Comparison of ENCODE assay signal across 30 cellular contexts in the genomic region with DNA sequence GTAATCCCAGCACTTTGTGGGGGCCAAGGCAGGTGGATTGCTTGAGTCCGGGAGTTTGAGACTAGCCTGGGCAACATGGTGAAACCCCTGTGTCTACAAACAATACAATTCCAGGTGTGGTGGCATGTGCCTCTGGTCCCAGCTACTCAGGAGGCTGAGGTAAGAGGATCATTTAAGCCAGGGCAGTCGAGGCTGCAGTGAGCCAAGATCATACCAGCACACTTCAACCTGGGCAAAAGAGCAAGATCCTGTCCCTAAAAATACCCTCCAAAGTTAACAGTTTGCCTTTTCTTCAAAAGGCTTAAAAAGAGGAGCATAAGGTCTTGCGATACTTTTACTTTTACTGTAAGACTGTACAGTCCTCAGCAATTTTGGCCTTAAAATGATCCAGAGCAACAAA. TPM values are rescaled to one million over a fixed set of nuclear protein-coding genes. Genes with fewer than 3 reads are reported as not detected.
"Had no signal": no experiment of that assay in that cellular context is flagged by ENCODE, and none has a peak within 500 bp of the region (broad histone marks: within the 10 kb centered on the region; RNA-seq: fewer than 3 reads in every experiment).

No MANE protein-coding gene starts in this region.

- H3K36me3 ChIP-seq: neural progenitor cell, ovary, spleen, suprapubic skin, tibial artery, transverse colon, upper lobe of left lung, vagina had no signal

- H3K4me3 ChIP-seq: neural progenitor cell, ovary, psoas muscle, skin epidermis, smooth muscle cell, spleen, suprapubic skin, testis, tibial artery, transverse colon, upper lobe of left lung, vagina had no signal

- DNase-seq: natural killer cell; occipital lobe; ovary; posterior cingulate gyrus; psoas muscle; right cardiac atrium; spleen; stimulated activated CD4-positive, alpha-beta T cell treated with anti-CD3 and anti-CD28 coated beads, Interleukin-12 subunit alpha, Interleukin-12 subunit beta, amount 100 ng/mL, for 4 hours; stimulated activated CD4-positive, alpha-beta T cell treated with anti-CD3 and anti-CD28 coated beads, Interleukin-1b, Interleukin-23, amount 100 ng/mL, for 48 hours; stimulated activated CD4-positive, alpha-beta T cell treated with anti-CD3 and anti-CD28 coated beads, Interleukin-4, amount 100 ng/mL, for 1 hour; stimulated activated CD4-positive, alpha-beta T cell treated with anti-CD3 and anti-CD28 coated beads, Interleukin-4, amount 100 ng/mL, for 4 hours; stimulated activated CD8-positive, alpha-beta memory T cell treated with anti-CD3 and anti-CD28 coated beads, Interleukin-4, amount 100 ng/mL, for 48 hours; stimulated activated naive CD4-positive, alpha-beta T cell; stimulated activated naive CD8-positive, alpha-beta T cell treated with anti-CD3 and anti-CD28 coated beads, Interleukin-15, amount 100 ng/mL, for 72 hours; stimulated activated naive CD8-positive, alpha-beta T cell treated with anti-CD3 and anti-CD28 coated beads, Interleukin-15, Interleukin-2, amounts not matched to agents 100 U/mL and 50 U/mL, for 24 hours; substantia nigra; testis; tibial artery; transverse colon; upper lobe of left lung had no signal

- FAIRE-seq: urothelium cell line had no signal

- H2AFZ ChIP-seq: neural progenitor cell, parathyroid adenoma had no signal

- ATAC-seq: natural killer cell; psoas muscle; right cardiac atrium; sciatic nerve; stimulated activated memory B cell treated with anti-CD40 and anti-IgM and Interleukin-4, amounts not matched to agents 10 μg/mL and 1 μg/mL and 100 μg/mL, for 72 hours; stimulated activated naive CD8-positive, alpha-beta T cell treated with anti-CD3 and anti-CD28 coated beads, Interleukin-15, amount 100 ng/mL, for 72 hours; stimulated activated naive CD8-positive, alpha-beta T cell treated with anti-CD3 and anti-CD28 coated beads, Interleukin-15, Interleukin-2, amounts not matched to agents 100 U/mL and 50 U/mL, for 24 hours had no signal

- H3K4me2 ChIP-seq: neural progenitor cell, smooth muscle cell had no signal

- H3K9me3 ChIP-seq: ovary, psoas muscle, spleen, suprapubic skin, testis, tibial artery, transverse colon, upper lobe of left lung, vagina had no signal

- H3K79me2 ChIP-seq: parathyroid adenoma had no signal

- H3K27ac ChIP-seq: neural progenitor cell, ovary, parathyroid adenoma, psoas muscle, skin epidermis, spleen, suprapubic skin, testis, tibial artery, transverse colon, upper lobe of left lung, vagina had no signal

- H3K27me3 ChIP-seq: neural progenitor cell, ovary, spleen, suprapubic skin, testis, tibial artery, transverse colon, upper lobe of left lung, vagina had no signal

- H3K4me1 ChIP-seq: neural progenitor cell, parathyroid adenoma, psoas muscle, spleen, suprapubic skin, testis, tibial artery, transverse colon, upper lobe of left lung, vagina had no signal

- H3K9ac ChIP-seq: neural progenitor cell, parathyroid adenoma had no signal

RNA-seq across cellular contexts. Expression of a gene that starts 10.7 kb away (rescaled TPM):
- polyA plus RNA-seq: neural cell had no signal
